In genomic region chr9:1005043-1005667, GRCh38 we compare ENCODE assay signal across 8 cellular contexts. TPM values are rescaled to one million over a fixed set of nuclear protein-coding genes. Genes with fewer than 3 reads are reported as not detected.
A peak's percentile ranks its signal among the peaks of the same experiment; 100 is the strongest.
DNase-seq lines count a peak whose midpoint lies in the region; ATAC-seq and TF ChIP-seq lines count a peak whose summit lies in the region.

No MANE protein-coding gene starts in this region.

- H3K36me3 Mint-ChIP-seq in T-helper 17 cell (ENCODE audit: low read depth) = no peaks in the 10 kb centered on the region
- no peaks in the 10 kb centered on the region for H3K36me3 Mint-ChIP-seq in progenitor cell of endocrine pancreas (ENCODE audit: insufficient read depth)

- no peak overlapping the region for H3K4me3 Mint-ChIP-seq in T-helper 17 cell
- no peak overlapping the region for H3K4me3 Mint-ChIP-seq in progenitor cell of endocrine pancreas (ENCODE audit: low read depth)

- no peak overlapping the region for H3K27ac Mint-ChIP-seq in T-helper 17 cell
- H3K27ac Mint-ChIP-seq in progenitor cell of endocrine pancreas = no peak overlapping the region

- ATAC-seq in GM19324 (IDR thresholded peaks at IDR 0.05; ENCODE audit: low FRiP score, unreplicated experiment) (peak; percentile 45), T-helper 17 cell (peak; percentile 46), HG02571 (IDR thresholded peaks at IDR 0.05; ENCODE audit: unreplicated experiment) (no peak)

- peaks cover 46% of the 10 kb centered on the region for H3K27me3 Mint-ChIP-seq in T-helper 17 cell
- H3K27me3 Mint-ChIP-seq in progenitor cell of endocrine pancreas = peaks cover 32% of the 10 kb centered on the region

- H3K4me1 Mint-ChIP-seq in T-helper 17 cell (peaks cover 12% of the 10 kb centered on the region), progenitor cell of endocrine pancreas (ENCODE audit: low read depth) (no peaks in the 10 kb centered on the region)

- peak; percentile 70 for TF ChIP-seq CTCF in progenitor cell of endocrine pancreas (IDR thresholded peaks at IDR 0.05; ENCODE audit: unreplicated experiment)

- DNase-seq in Daoy (ENCODE audit: low read depth) (peak; percentile 78), Kasumi-1 (lab: John Stamatoyannopoulos, UW) (peak; percentile 45 to 70), T-helper 17 cell (no peak), fibroblast of the conjunctiva (ENCODE audit: low read depth) (peak; percentile 40), progenitor cell of endocrine pancreas (ENCODE audit: low spot score, unreplicated experiment) (no peak)
- no peak for DNase-seq in stimulated activated CD4-positive, alpha-beta T cell treated with anti-CD3 and anti-CD28 coated beads, Interleukin-1b, Interleukin-23, amount 100 ng/mL, for 48 hours

- H3K9me3 ChIP-seq in T-helper 17 cell (ENCODE audit: control insufficient read depth, low read length, poor library complexity, severe bottlenecking) = no peaks in the 10 kb centered on the region

- H3K9me3 Mint-ChIP-seq in progenitor cell of endocrine pancreas (ENCODE audit: low read depth) = no peaks in the 10 kb centered on the region

RNA-seq across cellular contexts. Expression of gene DMRT3, which starts 28.7 kb away (rescaled TPM):
- total RNA-seq in Daoy (2014; rRNA removed; shearing (Covaris generic)) = not detected in 2 replicates
- total RNA-seq in T-helper 17 cell (not detected), progenitor cell of endocrine pancreas (0.34 and 0.53 TPM in 2 replicates)

RNA-seq across cellular contexts. Expression of gene DMRT2, which starts 45.0 kb away (rescaled TPM):
- total RNA-seq in Daoy (2014; rRNA removed; shearing (Covaris generic)) = 14.4 and 15.4 TPM in 2 replicates
- total RNA-seq in T-helper 17 cell (not detected), progenitor cell of endocrine pancreas (1.0 and 1.4 TPM in 2 replicates)

Comparison
In these comparisons a context has a peak if more than half of its experiments do, and no peak if none do; other contexts are left out.
1. DNase-seq: peak in Daoy (single experiment), Kasumi-1 (2 of 2) and fibroblast of the conjunctiva (single experiment); none in T-helper 17 cell (0 of 3), progenitor cell of endocrine pancreas (single experiment) and stimulated activated CD4-positive, alpha-beta T cell treated with anti-CD3 and anti-CD28 coated beads, Interleukin-1b, Interleukin-23, amount 100 ng/mL, for 48 hours (single experiment).